ENCODE assay signal across 10 cellular contexts in genomic region chr13:77298403-77298802, GRCh38.
DNase-seq lines count a peak whose midpoint lies in the region; ATAC-seq lines count a peak whose summit lies in the region.
"Had no signal": no experiment of that assay in that cellular context is flagged by ENCODE, and none has a peak within 500 bp of the region (broad histone marks: within the 10 kb centered on the region; RNA-seq: fewer than 3 reads in every experiment).

No MANE protein-coding gene starts in this region.

- H3K27me3 Mint-ChIP-seq in memory B cell = no peaks in the 10 kb centered on the region

- peak overlapping the region; percentile 83 for H3K4me3 Mint-ChIP-seq in memory B cell

- peaks cover 12% of the 10 kb centered on the region for H3K36me3 Mint-ChIP-seq in memory B cell

- ATAC-seq in GM18519 (IDR thresholded peaks at IDR 0.05; ENCODE audit: low FRiP score, unreplicated experiment) (peak; percentile 73), GM21825 (IDR thresholded peaks at IDR 0.05; ENCODE audit: unreplicated experiment) (peak; percentile 59), HG03571 (IDR thresholded peaks at IDR 0.05; ENCODE audit: unreplicated experiment) (peak; percentile 61), memory B cell (ENCODE audit: low read depth) (peak; percentile 89)

- DNase-seq in memory B cell (ENCODE audit: low spot score in 2 of 2) (no peak), medulla oblongata (ENCODE audit: extremely low spot score) (no peak), amniotic stem cell (lab: John Stamatoyannopoulos, UW) (no peak), NCI-H2107 (lab: John Stamatoyannopoulos, UW) (no peak), nucleus accumbens (lab: John Stamatoyannopoulos, UW) (no peak)
- DNase-seq: MM.1S, trophoblast cell had no signal

- no peaks in the 10 kb centered on the region for H3K9me3 Mint-ChIP-seq in memory B cell

- peak overlapping the region; percentile 76 for H3K27ac Mint-ChIP-seq in memory B cell

- peaks cover 26% of the 10 kb centered on the region for H3K4me1 Mint-ChIP-seq in memory B cell
